In genomic region chr2:189698020-189698887, GRCh38 we compare ENCODE assay signal across 8 cellular contexts. TPM values are rescaled to one million over a fixed set of nuclear protein-coding genes. Genes with fewer than 3 reads are reported as not detected.
DNase-seq lines count a peak whose midpoint lies in the region; ATAC-seq and TF ChIP-seq lines count a peak whose summit lies in the region.

No MANE protein-coding gene starts in this region.

- DNase-seq in BJ (ENCODE audit: low read depth) (peak; percentile 16), lung microvascular endothelial cell (ENCODE audit: low read depth in 2 of 2) (peak; percentile 54 to 64)
- peak; percentile 41 for DNase-seq in Jurkat, Clone E6-1 (ENCODE audit: low read depth, low spot score)
- DNase-seq in effector CD8-positive, alpha-beta T cell (lab: John Stamatoyannopoulos, UW): peak; percentile 6

- peak; percentile 52 for TF ChIP-seq CTCF in BJ (IDR thresholded peaks at IDR 0.05; ENCODE audit: insufficient read depth, low read depth, low read length)
- peak; percentile 21; the same call in 1 of the 2 replicates for TF ChIP-seq CTCF in GM12875 (IDR thresholded peaks at IDR 0.05; ENCODE audit: borderline replicate concordance, insufficient read depth, low read depth, low read length)

- H3K9me3 Mint-ChIP-seq in T-helper 1 cell treated with Interleukin-12 subunit alpha and Interleukin-12 subunit beta and Interleukin-4 antibody, amounts not matched to agents 30 μg/mL and 1 μg/mL, for 36 hours: no peaks in the 10 kb centered on the region

- H3K4me3 ChIP-seq in BJ (ENCODE audit: low read depth, low read length) (no peak overlapping the region), GM12875 (ENCODE audit: low read depth, low read length) (no peak overlapping the region)
- no peak overlapping the region for H3K4me3 ChIP-seq in Jurkat, Clone E6-1 (ENCODE audit: low read length)

- H3K27ac Mint-ChIP-seq in T-helper 1 cell treated with Interleukin-12 subunit alpha and Interleukin-12 subunit beta and Interleukin-4 antibody, amounts not matched to agents 30 μg/mL and 1 μg/mL, for 36 hours: no peak overlapping the region

- H3K36me3 Mint-ChIP-seq in T-helper 1 cell treated with Interleukin-12 subunit alpha and Interleukin-12 subunit beta and Interleukin-4 antibody, amounts not matched to agents 30 μg/mL and 1 μg/mL, for 36 hours (ENCODE audit: low read depth): no peaks in the 10 kb centered on the region

- H3K4me1 Mint-ChIP-seq in T-helper 1 cell treated with Interleukin-12 subunit alpha and Interleukin-12 subunit beta and Interleukin-4 antibody, amounts not matched to agents 30 μg/mL and 1 μg/mL, for 36 hours (ENCODE audit: low read depth): no peaks in the 10 kb centered on the region

- CTCF ChIA-PET in BJ (lab: Yijun Ruan, JAX): interaction anchor here (0.6 to 5.3 kb wide), 8 partner anchors 11 to 148 kb away, joined by 3 to 31 read pairs (median 4); partner anchors contain the start of genes ANKAR and ASNSD1

- no peaks in the 10 kb centered on the region for H3K27me3 Mint-ChIP-seq in T-helper 1 cell treated with Interleukin-12 subunit alpha and Interleukin-12 subunit beta and Interleukin-4 antibody, amounts not matched to agents 30 μg/mL and 1 μg/mL, for 36 hours (ENCODE audit: low read depth)

- H3K4me3 Mint-ChIP-seq in T-helper 1 cell treated with Interleukin-12 subunit alpha and Interleukin-12 subunit beta and Interleukin-4 antibody, amounts not matched to agents 30 μg/mL and 1 μg/mL, for 36 hours: peak overlapping the region; percentile 32

- ATAC-seq in GM19397 (IDR thresholded peaks at IDR 0.05; ENCODE audit: unreplicated experiment) (no peak), HG02588 (IDR thresholded peaks at IDR 0.05; ENCODE audit: unreplicated experiment) (no peak)

- POLR2A ChIA-PET in BJ (lab: Charles Lee): no interaction called here

- no peaks in the 10 kb centered on the region for H3K36me3 ChIP-seq in BJ (ENCODE audit: control insufficient read depth, insufficient read depth, low read length)

- H3K27me3 ChIP-seq in BJ (ENCODE audit: control insufficient read depth, insufficient read depth, low read length): no peaks in the 10 kb centered on the region

RNA-seq across cellular contexts. Expression of gene ANKAR, which starts 23.8 kb away (rescaled TPM):
- polyA plus RNA-seq in BJ (2011; rRNA removed): 1.9 and 2.4 TPM in 2 replicates
- 2.5 and 3.1 TPM in 2 replicates for polyA minus RNA-seq in BJ (2011; rRNA and poly(A)+ RNA removed)
- 0.44 TPM for polyA plus RNA-seq in Jurkat, Clone E6-1 (2012; ENCODE audit: insufficient read depth, insufficient read length)
- 4.1 and 9.1 TPM in 2 replicates for total RNA-seq in lung microvascular endothelial cell

RNA-seq across cellular contexts. Expression of gene ASNSD1, which starts 37.0 kb away (rescaled TPM):
- 24.1 and 49.6 TPM in 2 replicates for polyA plus RNA-seq in BJ (2011; rRNA removed)
- polyA minus RNA-seq in BJ (2011; rRNA and poly(A)+ RNA removed): 8.4 and 9.9 TPM in 2 replicates
- 59.1 TPM for polyA plus RNA-seq in Jurkat, Clone E6-1 (2012; ENCODE audit: insufficient read depth, insufficient read length)
- total RNA-seq in lung microvascular endothelial cell: 40.8 and 48.0 TPM in 2 replicates

Comparison
In these comparisons a context has a peak if more than half of its experiments do, and no peak if none do; other contexts are left out.
1. DNase-seq: peak in every context shown above with its lines; median percentile 59 in lung microvascular endothelial cell; 41 in Jurkat, Clone E6-1; 16 in BJ; 6 in effector CD8-positive, alpha-beta T cell.